Comparison of ENCODE assay signal across 16 cellular contexts in genomic region chr5:162939962-162940361, GRCh38.
DNase-seq lines count a peak whose midpoint lies in the region; ATAC-seq and TF ChIP-seq lines count a peak whose summit lies in the region.
"Had no signal": no experiment of that assay in that cellular context is flagged by ENCODE, and none has a peak within 500 bp of the region (broad histone marks: within the 10 kb centered on the region; RNA-seq: fewer than 3 reads in every experiment).

No MANE protein-coding gene starts in this region.

- peaks cover 5% of the 10 kb centered on the region for H3K9me3 Mint-ChIP-seq in WTC11
- H3K9me3 Mint-ChIP-seq in activated naive CD8-positive, alpha-beta T cell treated with anti-CD3 and anti-CD28 coated beads for 36 hours = peaks cover 3% of the 10 kb centered on the region
- peaks cover 2 to 19% (median 10%) of the 10 kb centered on the region in 5 donors for H3K9me3 Mint-ChIP-seq in CD8-positive, alpha-beta memory T cell

- H3K27ac ChIP-seq in CD8-positive, alpha-beta memory T cell (ENCODE audit: low read depth, low read length) = no peak overlapping the region
- H3K27ac ChIP-seq: 22Rv1, BLaER1 had no signal

- TF ChIP-seq CTCF in WTC11 (IDR thresholded peaks at IDR 0.05) = no peak

- no peaks in the 10 kb centered on the region for H3K9me3 ChIP-seq in CD8-positive, alpha-beta memory T cell (ENCODE audit: low read length)

- no peaks in the 10 kb centered on the region for H3K27me3 ChIP-seq in CD8-positive, alpha-beta memory T cell (ENCODE audit: insufficient read depth, low read length, poor library complexity, severe bottlenecking)
- H3K27me3 ChIP-seq: BLaER1 had no signal

- H3K4me1 Mint-ChIP-seq in WTC11 = peaks cover 6% of the 10 kb centered on the region
- H3K4me1 Mint-ChIP-seq in activated naive CD8-positive, alpha-beta T cell treated with anti-CD3 and anti-CD28 coated beads for 36 hours = no peaks in the 10 kb centered on the region
- no peaks in the 10 kb centered on the region for H3K4me1 Mint-ChIP-seq in CD8-positive, alpha-beta memory T cell

- no peaks in the 10 kb centered on the region for H3K36me3 Mint-ChIP-seq in WTC11
- no peaks in the 10 kb centered on the region for H3K36me3 Mint-ChIP-seq in activated naive CD8-positive, alpha-beta T cell treated with anti-CD3 and anti-CD28 coated beads for 36 hours
- H3K36me3 Mint-ChIP-seq in CD8-positive, alpha-beta memory T cell = no peaks in the 10 kb centered on the region

- POLR2A ChIA-PET in WTC11 (lab: Charles Lee) = no interaction called here
- POLR2A ChIA-PET in CD8-positive, alpha-beta memory T cell (lab: Charles Lee) = no interaction called here

- CTCF ChIA-PET in WTC11 (lab: Charles Lee) = no interaction called here
- CTCF ChIA-PET in CD8-positive, alpha-beta memory T cell (lab: Charles Lee) = no interaction called here

- H3K4me1 ChIP-seq in CD8-positive, alpha-beta memory T cell (ENCODE audit: insufficient read depth, low read length) = no peaks in the 10 kb centered on the region
- H3K4me1 ChIP-seq: BLaER1 had no signal

- no peak overlapping the region for H3K4me3 ChIP-seq in CD8-positive, alpha-beta memory T cell (ENCODE audit: low read length)
- H3K4me3 ChIP-seq: BLaER1, K562 had no signal

- no peaks in the 10 kb centered on the region for H3K27me3 Mint-ChIP-seq in WTC11 (ENCODE audit: low read depth)
- H3K27me3 Mint-ChIP-seq in activated naive CD8-positive, alpha-beta T cell treated with anti-CD3 and anti-CD28 coated beads for 36 hours = no peaks in the 10 kb centered on the region
- H3K27me3 Mint-ChIP-seq in CD8-positive, alpha-beta memory T cell = no peaks in the 10 kb centered on the region

- no peaks in the 10 kb centered on the region for H3K36me3 ChIP-seq in CD8-positive, alpha-beta memory T cell (ENCODE audit: insufficient read depth, low read length)
- H3K36me3 ChIP-seq: BLaER1 had no signal

- no peak overlapping the region for H3K4me3 Mint-ChIP-seq in WTC11
- no peak overlapping the region for H3K4me3 Mint-ChIP-seq in activated naive CD8-positive, alpha-beta T cell treated with anti-CD3 and anti-CD28 coated beads for 36 hours
- no peak overlapping the region for H3K4me3 Mint-ChIP-seq in CD8-positive, alpha-beta memory T cell

- no peak overlapping the region for H3K27ac Mint-ChIP-seq in WTC11
- H3K27ac Mint-ChIP-seq in activated naive CD8-positive, alpha-beta T cell treated with anti-CD3 and anti-CD28 coated beads for 36 hours = no peak overlapping the region
- H3K27ac Mint-ChIP-seq in CD8-positive, alpha-beta memory T cell = no peak overlapping the region

- ATAC-seq in WTC11 (peak; percentile 56), HG03354 (IDR thresholded peaks at IDR 0.05; ENCODE audit: poor library complexity, severe bottlenecking, unreplicated experiment) (no peak)
- ATAC-seq: K562 had no signal

- DNase-seq in NCI-H1417 (lab: John Stamatoyannopoulos, UW) (peak in 2 of 3 experiments; percentile 1 to 26), NCI-H1417 treated with DMSO at 0.1 percent for 48 hours (lab: John Stamatoyannopoulos, UW) (no peak), WTC11 (ENCODE audit: low spot score) (no peak), left kidney (ENCODE audit: low read depth, low spot score) (peak; percentile 89), foreskin melanocyte (no peak)
- DNase-seq in activated naive CD8-positive, alpha-beta T cell treated with anti-CD3 and anti-CD28 coated beads for 36 hours = no peak
- no peak for DNase-seq in CD8-positive, alpha-beta memory T cell
- DNase-seq: AML-193, Calu3, DMS 273 treated with DMSO at 0.1 percent for 48 hours, GOT3, HCEC 1CT had no signal

TF ChIP-seq in WTC11, 78 proteins besides CTCF, POLR2A, EP300 and RAD21:
- no peak for TF ChIP-seq OVOL2 (CRISPR knock-in tag; IDR thresholded peaks at IDR 0.05; ENCODE audit: borderline replicate concordance)
- TF ChIP-seq ESRRA (CRISPR knock-in tag; IDR thresholded peaks at IDR 0.05; ENCODE audit: borderline replicate concordance) = no peak
- TF ChIP-seq HMGA2 (CRISPR knock-in tag; IDR thresholded peaks at IDR 0.05) = no peak
- no peak for TF ChIP-seq ZNF317 (CRISPR knock-in tag; IDR thresholded peaks at IDR 0.05; ENCODE audit: borderline replicate concordance, low read depth)
- TF ChIP-seq GRHL2 (CRISPR knock-in tag; IDR thresholded peaks at IDR 0.05; ENCODE audit: insufficient replicate concordance, severe bottlenecking) = no peak
- TF ChIP-seq ZMAT4 (CRISPR knock-in tag; IDR thresholded peaks at IDR 0.05) = no peak
TF ChIP-seq in WTC11: peak in this region for 0.

Comparison
In these comparisons a context has a peak if more than half of its experiments do, and no peak if none do; other contexts are left out.
1. DNase-seq: peak in NCI-H1417 (2 of 3) and left kidney (single experiment); none in NCI-H1417 treated with DMSO at 0.1 percent for 48 hours (single experiment), WTC11 (single experiment), activated naive CD8-positive, alpha-beta T cell treated with anti-CD3 and anti-CD28 coated beads for 36 hours (single experiment), foreskin melanocyte (single experiment) and CD8-positive, alpha-beta memory T cell (0 of 5).